In the genomic region with DNA sequence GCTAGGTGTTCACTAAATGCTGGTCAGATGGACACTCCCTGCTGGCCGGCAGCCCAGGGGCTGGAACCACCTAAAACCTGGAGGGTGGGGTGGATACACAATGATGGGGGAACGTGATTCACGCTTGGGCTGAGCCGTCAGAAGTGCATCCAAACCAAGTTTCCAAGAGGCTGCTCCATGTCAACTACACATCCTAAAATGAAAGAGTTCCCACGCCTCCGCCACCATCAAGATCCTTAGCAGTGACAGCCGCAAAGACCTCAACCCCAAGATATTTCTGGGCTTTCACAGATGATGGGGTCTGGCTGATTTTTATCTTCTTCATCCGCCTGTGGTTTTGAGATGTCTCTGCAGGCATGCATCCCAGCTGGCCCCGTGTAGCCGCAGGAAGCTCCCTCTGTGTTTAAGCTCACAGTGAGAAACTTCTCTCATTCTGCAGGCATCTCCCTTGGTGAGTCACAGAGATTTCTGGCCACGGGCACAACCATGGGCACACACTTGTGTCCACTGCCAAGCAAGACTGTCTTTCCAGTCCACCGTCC, we compare ENCODE assay signal across 13 cellular contexts.
DNase-seq lines count a peak whose midpoint lies in the region; ATAC-seq and TF ChIP-seq lines count a peak whose summit lies in the region.
"Had no signal": no experiment of that assay in that cellular context is flagged by ENCODE, and none has a peak within 500 bp of the region (broad histone marks: within the 10 kb centered on the region; RNA-seq: fewer than 3 reads in every experiment).

No MANE protein-coding gene starts in this region.

- peak overlapping the region; percentile 26; the same call in 1 of the 2 replicates for H3K27ac ChIP-seq in SJCRH30
- H3K27ac ChIP-seq in fibroblast of lung (ENCODE audit: insufficient read depth, low read length): no peak overlapping the region
- H3K27ac ChIP-seq in thyroid gland: peak overlapping the region; percentile 16 to 97 (median 92)
- H3K27ac ChIP-seq in aorta (ENCODE audit: low read depth in 1 of 2, low read length in 2 of 2): no peak overlapping the region
- H3K27ac ChIP-seq: SK-N-MC had no signal

- H3K4me1 Mint-ChIP-seq in activated T-helper 17 cell treated with anti-CD3 and anti-CD28 coated beads, Interleukin-2, amount 50 U/mL, for 72 hours: no peaks in the 10 kb centered on the region
- H3K4me1 Mint-ChIP-seq: CD8-positive, alpha-beta memory T cell had no signal

- no peak overlapping the region for H2AFZ ChIP-seq in fibroblast of lung (ENCODE audit: low read length)

- TF ChIP-seq CTCF in fibroblast of lung (conservative IDR thresholded peaks at IDR 0.05 in 1 of 2, IDR thresholded peaks at IDR 0.05 in 1 of 2; ENCODE audit: low read depth in 1 of 2, low read length in 2 of 2): no peak
- no peak for TF ChIP-seq CTCF in thyroid gland (IDR thresholded peaks at IDR 0.05)

- intact Hi-C loops in thyroid gland (cut with DNase I): no loop called here
- intact Hi-C loops in aorta (cut with DNase I): no loop called here

- no peaks in the 10 kb centered on the region for H4K20me1 ChIP-seq in fibroblast of lung (ENCODE audit: control insufficient read depth, extremely low read depth, insufficient read depth, low read length)

- peak; percentile 38 for DNase-seq in EL
- DNase-seq in SJCRH30: peak; percentile 38 to 51
- peak; percentile 44 to 91 for DNase-seq in fibroblast of lung (ENCODE audit: low read depth in 2 of 2)
- peak in 1 of 2 donors; percentile 61 for DNase-seq in thyroid gland
- DNase-seq in aorta: no peak
- no peak for DNase-seq in cerebellar nuclear complex (lab: John Stamatoyannopoulos, UW)
- DNase-seq: activated CD4-positive, alpha-beta T cell treated with anti-CD3 and anti-CD28 coated beads, Interleukin-2, amount 50 U/mL, for 48 hours; CD8-positive, alpha-beta memory T cell; NCI-H1092; NCI-H2227 treated with DMSO at 0.1 percent for 48 hours; substantia nigra had no signal

- no peak overlapping the region for H3K4me3 ChIP-seq in SJCRH30
- H3K4me3 ChIP-seq in fibroblast of lung (replicated peaks in 1 of 4; ENCODE audit: control extremely low read depth in 1 of 4, insufficient read depth in 1 of 4, low read depth in 3 of 4, low read length in 4 of 4): no peak overlapping the region
- H3K4me3 ChIP-seq in thyroid gland (replicated peaks in 1 of 3): no peak overlapping the region
- no peak overlapping the region for H3K4me3 ChIP-seq in aorta (ENCODE audit: low read length in 2 of 2)
- H3K4me3 ChIP-seq: SK-N-MC had no signal

- 78 to 83% methylated on average over 7 to 12 of the region's 12 CpGs for WGBS in thyroid gland, 2 donors
- WGBS in aorta, 2 donors: 55 to 70% methylated on average over 12 of the region's 12 CpGs

- H3K27me3 Mint-ChIP-seq in activated T-helper 17 cell treated with anti-CD3 and anti-CD28 coated beads, Interleukin-2, amount 50 U/mL, for 72 hours: peaks cover 3% of the 10 kb centered on the region

- no peaks in the 10 kb centered on the region for H3K9me3 Mint-ChIP-seq in activated T-helper 17 cell treated with anti-CD3 and anti-CD28 coated beads, Interleukin-2, amount 50 U/mL, for 72 hours

- no peak overlapping the region for H3K4me3 Mint-ChIP-seq in activated T-helper 17 cell treated with anti-CD3 and anti-CD28 coated beads, Interleukin-2, amount 50 U/mL, for 72 hours
- H3K4me3 Mint-ChIP-seq: CD8-positive, alpha-beta memory T cell had no signal

- no peak for ATAC-seq in activated T-helper 17 cell treated with anti-CD3 and anti-CD28 coated beads, Interleukin-2, amount 50 U/mL, for 72 hours (replicated peaks)
- ATAC-seq in aorta (ENCODE audit: low FRiP score): no peak

- H3K9ac ChIP-seq in fibroblast of lung (ENCODE audit: insufficient read depth, low read length): no peak overlapping the region

- H3K36me3 ChIP-seq in SJCRH30 (no peaks in the 10 kb centered on the region), fibroblast of lung (ENCODE audit: control insufficient read depth, insufficient read depth, low read length) (no peaks in the 10 kb centered on the region), thyroid gland (no peaks in the 10 kb centered on the region), aorta (ENCODE audit: control insufficient read depth in 1 of 2, insufficient read depth in 2 of 2, low read length in 1 of 2) (no peaks in the 10 kb centered on the region)

- H3K4me2 ChIP-seq in fibroblast of lung (ENCODE audit: extremely low read depth, insufficient read depth, low read length): no peak overlapping the region

- TF ChIP-seq POLR2A in thyroid gland (IDR thresholded peaks at IDR 0.05): no peak

- H3K36me3 Mint-ChIP-seq in activated T-helper 17 cell treated with anti-CD3 and anti-CD28 coated beads, Interleukin-2, amount 50 U/mL, for 72 hours (ENCODE audit: low read depth): no peaks in the 10 kb centered on the region
- H3K36me3 Mint-ChIP-seq: CD8-positive, alpha-beta memory T cell had no signal

- no peak overlapping the region for H3K27ac Mint-ChIP-seq in activated T-helper 17 cell treated with anti-CD3 and anti-CD28 coated beads, Interleukin-2, amount 50 U/mL, for 72 hours
- H3K27ac Mint-ChIP-seq: CD8-positive, alpha-beta memory T cell had no signal

- no peaks in the 10 kb centered on the region for H3K9me3 ChIP-seq in SJCRH30 (replicated peaks)
- no peaks in the 10 kb centered on the region for H3K9me3 ChIP-seq in fibroblast of lung (ENCODE audit: control insufficient read depth, insufficient read depth, low read depth, low read length)
- no peaks in the 10 kb centered on the region for H3K9me3 ChIP-seq in thyroid gland
- no peaks in the 10 kb centered on the region for H3K9me3 ChIP-seq in aorta (ENCODE audit: control insufficient read depth, low read length)

- H3K79me2 ChIP-seq in fibroblast of lung (ENCODE audit: control insufficient read depth, insufficient read depth, low read length): no peaks in the 10 kb centered on the region

- peaks cover 25% of the 10 kb centered on the region for H3K4me1 ChIP-seq in SJCRH30
- peaks cover 3% of the 10 kb centered on the region for H3K4me1 ChIP-seq in fibroblast of lung (ENCODE audit: control insufficient read depth, extremely low read depth, insufficient read depth, low read length)
- H3K4me1 ChIP-seq in thyroid gland: peaks cover 52 to 80% of the 10 kb centered on the region in 2 donors
- H3K4me1 ChIP-seq in aorta (ENCODE audit: control insufficient read depth in 1 of 2, insufficient read depth in 2 of 2, low read length in 2 of 2): no peaks in the 10 kb centered on the region

- H3K27me3 ChIP-seq in SJCRH30: no peaks in the 10 kb centered on the region
- peaks cover 16% of the 10 kb centered on the region for H3K27me3 ChIP-seq in fibroblast of lung (ENCODE audit: control insufficient read depth, insufficient read depth, low read length)
- H3K27me3 ChIP-seq in thyroid gland: no peaks in the 10 kb centered on the region
- H3K27me3 ChIP-seq in aorta (ENCODE audit: control insufficient read depth in 1 of 2, insufficient read depth in 2 of 2, low read length in 1 of 2): no peaks in the 10 kb centered on the region

Comparison
In these comparisons a context has a peak if more than half of its experiments do, and no peak if none do; other contexts are left out.
1. DNase-seq: peak in EL (single experiment), SJCRH30 (2 of 2) and fibroblast of lung (2 of 2); none in aorta (0 of 2) and cerebellar nuclear complex (0 of 2).
2. H3K27ac ChIP-seq: peak in SJCRH30 (single experiment) and thyroid gland (3 of 3); none in fibroblast of lung (single experiment) and aorta (0 of 2).